In genomic region chr2:227703280-227703732, GRCh38 we compare ENCODE assay signal across 1 cellular context.
TF ChIP-seq lines count a peak whose summit lies in the region.

No MANE protein-coding gene starts in this region.

TF ChIP-seq in GM23338, 12 proteins besides CTCF, POLR2A, EP300 and RAD21 (continued from another document):
- TF ChIP-seq ZNF462 (CRISPR knock-in tag; IDR thresholded peaks at IDR 0.05) = no peak
- TF ChIP-seq POLR2AphosphoS5 (IDR thresholded peaks at IDR 0.05; ENCODE audit: low read depth) = no peak
- no peak for TF ChIP-seq JUNB (IDR thresholded peaks at IDR 0.05; ENCODE audit: unreplicated experiment)
- TF ChIP-seq NANOG (IDR thresholded peaks at IDR 0.05; ENCODE audit: borderline replicate concordance) = no peak
- TF ChIP-seq CREB1 (CRISPR knock-in tag; IDR thresholded peaks at IDR 0.05; ENCODE audit: low read depth) = no peak
- TF ChIP-seq STAT1 (IDR thresholded peaks at IDR 0.05; ENCODE audit: unreplicated experiment) = no peak
- no peak for TF ChIP-seq ZNF114 (CRISPR knock-in tag; IDR thresholded peaks at IDR 0.05)
- no peak for TF ChIP-seq ETS1 (IDR thresholded peaks at IDR 0.05)
- no peak for TF ChIP-seq ZNF331 (CRISPR knock-in tag; IDR thresholded peaks at IDR 0.05; ENCODE audit: low read depth)
- TF ChIP-seq, protein P1, sequence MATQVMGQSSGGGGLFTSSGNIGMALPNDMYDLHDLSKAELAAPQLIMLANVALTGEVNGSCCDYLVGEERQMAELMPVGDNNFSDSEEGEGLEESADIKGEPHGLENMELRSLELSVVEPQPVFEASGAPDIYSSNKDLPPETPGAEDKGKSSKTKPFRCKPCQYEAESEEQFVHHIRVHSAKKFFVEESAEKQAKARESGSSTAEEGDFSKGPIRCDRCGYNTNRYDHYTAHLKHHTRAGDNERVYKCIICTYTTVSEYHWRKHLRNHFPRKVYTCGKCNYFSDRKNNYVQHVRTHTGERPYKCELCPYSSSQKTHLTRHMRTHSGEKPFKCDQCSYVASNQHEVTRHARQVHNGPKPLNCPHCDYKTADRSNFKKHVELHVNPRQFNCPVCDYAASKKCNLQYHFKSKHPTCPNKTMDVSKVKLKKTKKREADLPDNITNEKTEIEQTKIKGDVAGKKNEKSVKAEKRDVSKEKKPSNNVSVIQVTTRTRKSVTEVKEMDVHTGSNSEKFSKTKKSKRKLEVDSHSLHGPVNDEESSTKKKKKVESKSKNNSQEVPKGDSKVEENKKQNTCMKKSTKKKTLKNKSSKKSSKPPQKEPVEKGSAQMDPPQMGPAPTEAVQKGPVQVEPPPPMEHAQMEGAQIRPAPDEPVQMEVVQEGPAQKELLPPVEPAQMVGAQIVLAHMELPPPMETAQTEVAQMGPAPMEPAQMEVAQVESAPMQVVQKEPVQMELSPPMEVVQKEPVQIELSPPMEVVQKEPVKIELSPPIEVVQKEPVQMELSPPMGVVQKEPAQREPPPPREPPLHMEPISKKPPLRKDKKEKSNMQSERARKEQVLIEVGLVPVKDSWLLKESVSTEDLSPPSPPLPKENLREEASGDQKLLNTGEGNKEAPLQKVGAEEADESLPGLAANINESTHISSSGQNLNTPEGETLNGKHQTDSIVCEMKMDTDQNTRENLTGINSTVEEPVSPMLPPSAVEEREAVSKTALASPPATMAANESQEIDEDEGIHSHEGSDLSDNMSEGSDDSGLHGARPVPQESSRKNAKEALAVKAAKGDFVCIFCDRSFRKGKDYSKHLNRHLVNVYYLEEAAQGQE (IDR thresholded peaks at IDR 0.05; ENCODE audit: unreplicated experiment) = no peak
- no peak for TF ChIP-seq EZH2phosphoT487 (IDR thresholded peaks at IDR 0.05; ENCODE audit: unreplicated experiment)
